In the genomic region with DNA sequence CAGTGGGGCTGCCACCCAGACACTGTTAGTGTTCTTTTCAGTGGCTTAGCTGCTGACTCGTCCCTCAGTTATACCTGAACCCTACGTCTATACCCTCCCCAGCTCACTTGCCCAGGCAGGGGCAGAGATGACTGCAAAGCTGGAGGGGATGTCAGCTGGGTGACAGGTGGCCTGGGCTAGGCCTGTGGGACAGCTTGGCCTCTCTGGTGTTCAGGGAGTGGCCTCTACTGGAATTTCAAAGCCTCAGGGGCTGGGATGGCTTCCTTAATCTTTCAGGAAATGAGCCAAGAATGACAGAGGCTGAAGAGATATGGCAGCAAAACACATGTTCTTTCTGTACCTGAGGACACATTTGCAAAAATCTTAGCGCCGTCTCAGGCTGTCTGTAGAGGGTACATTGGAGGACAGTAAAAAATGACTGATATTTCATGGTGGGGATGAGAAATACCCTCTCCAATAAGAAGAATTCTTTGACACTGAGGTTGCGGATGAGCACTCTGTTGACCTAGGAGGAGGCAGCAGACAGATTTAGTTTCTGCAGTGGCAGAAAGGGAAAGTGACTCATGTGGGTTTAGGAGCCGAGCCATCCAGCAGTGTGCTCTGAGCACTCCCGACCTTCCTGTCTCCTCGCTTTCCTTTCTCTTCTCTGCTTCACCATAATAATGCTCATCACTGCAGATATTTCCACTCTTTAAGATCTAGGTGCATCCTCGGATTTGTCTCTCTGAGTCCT, we compare ENCODE assay signal across 13 cellular contexts. TPM values are rescaled to one million over a fixed set of nuclear protein-coding genes. Genes with fewer than 3 reads are reported as not detected.
DNase-seq lines count a peak whose midpoint lies in the region; FAIRE-seq and TF ChIP-seq lines count a peak whose summit lies in the region.
"Had no signal": no experiment of that assay in that cellular context is flagged by ENCODE, and none has a peak within 500 bp of the region (broad histone marks: within the 10 kb centered on the region; RNA-seq: fewer than 3 reads in every experiment).

No MANE protein-coding gene starts in this region.

- H3K36me3 ChIP-seq in adipocyte (ENCODE audit: control insufficient read depth, insufficient read depth, low read length, severe bottlenecking): no peaks in the 10 kb centered on the region
- H3K36me3 ChIP-seq in cardiac muscle cell: peaks cover 85% of the 10 kb centered on the region

- DNase-seq in H54 (ENCODE audit: insufficient read length, low spot score) (peak; percentile 68), adipocyte (ENCODE audit: low read depth) (peak; percentile 34), cardiac muscle cell (ENCODE audit: low read depth in 1 of 2, low spot score in 1 of 2) (peak in 1 of 2 donors; percentile 57), renal cortical epithelial cell (ENCODE audit: low read depth) (peak; percentile 38), epidermal melanocyte (ENCODE audit: insufficient read length, low spot score) (no peak), frontal cortex (ENCODE audit: low spot score in 2 of 2) (no peak), GM19238 (ENCODE audit: insufficient read length, low spot score) (no peak), NCI-H2227 treated with DMSO at 0.1 percent for 48 hours (lab: John Stamatoyannopoulos, UW) (no peak)
- DNase-seq: COR-L47; effector CD8-positive, alpha-beta T cell; NCI-H748 treated with DMSO at 0.1 percent for 48 hours; T-helper 17 cell had no signal

- no peak for TF ChIP-seq CTCF in cardiac muscle cell (IDR thresholded peaks at IDR 0.05; ENCODE audit: low read depth, low read length)

- TF ChIP-seq POLR2A in H54 (IDR thresholded peaks at IDR 0.05; ENCODE audit: low read depth, low read length): no peak

- H3K9me3 ChIP-seq in adipocyte (ENCODE audit: control insufficient read depth, low read length) (no peaks in the 10 kb centered on the region), cardiac muscle cell (ENCODE audit: low read depth) (no peaks in the 10 kb centered on the region)

- H3K4me1 ChIP-seq in adipocyte (ENCODE audit: control insufficient read depth, insufficient read depth, low read length) (peaks cover 19% of the 10 kb centered on the region), cardiac muscle cell (ENCODE audit: low read depth) (peaks cover 52% of the 10 kb centered on the region)

- no peak overlapping the region for H3K9ac ChIP-seq in adipocyte (ENCODE audit: low read length)
- H3K9ac ChIP-seq: KMS-11 had no signal

- peak overlapping the region; percentile 87 for H3K27ac ChIP-seq in cardiac muscle cell
- H3K27ac ChIP-seq: KMS-11 had no signal

- no peak overlapping the region for H3K4me3 ChIP-seq in adipocyte (ENCODE audit: low read length)
- H3K4me3 ChIP-seq in cardiac muscle cell: no peak overlapping the region

- H3K27me3 ChIP-seq in adipocyte (replicated peaks; ENCODE audit: control insufficient read depth, insufficient read depth, low read length): peaks cover 4% of the 10 kb centered on the region
- no peaks in the 10 kb centered on the region for H3K27me3 ChIP-seq in cardiac muscle cell

- FAIRE-seq in H54 (lab: Jason Lieb, UNC): peak; percentile 89
- no peak for FAIRE-seq in frontal cortex (lab: Jason Lieb, UNC)

RNA-seq across cellular contexts. Expression of a gene that starts 54.4 kb away (rescaled TPM):
- total RNA-seq in cardiac muscle cell (110 and 176 TPM in 2 replicates), renal cortical epithelial cell (1.0 and 2.4 TPM in 2 replicates), frontal cortex (0.82 TPM)
- polyA plus RNA-seq in cardiac muscle cell: 180 and 189 TPM in 2 replicates

Comparison
In these comparisons a context has a peak if more than half of its experiments do, and no peak if none do; other contexts are left out.
1. DNase-seq: peak in H54 (single experiment), adipocyte (single experiment) and renal cortical epithelial cell (single experiment); none in epidermal melanocyte (single experiment), frontal cortex (0 of 2), GM19238 (single experiment) and NCI-H2227 treated with DMSO at 0.1 percent for 48 hours (single experiment).
2. RNA of a gene that starts 54.4 kb away (total RNA-seq): 110 to 176 TPM in cardiac muscle cell; 1.0 to 2.4 TPM in renal cortical epithelial cell and 0.82 TPM in frontal cortex (single experiment); every median in the first group is over 10 times any median in the second.